2 cellular contexts compared by ENCODE assay signal in genomic region chr3:101802179-101802578, GRCh38.
TF ChIP-seq lines count a peak whose summit lies in the region.

No MANE protein-coding gene starts in this region.

TF ChIP-seq in A549, 52 proteins besides CTCF, POLR2A, EP300 and RAD21:
- TF ChIP-seq MAZ (IDR thresholded peaks at IDR 0.05; ENCODE audit: borderline replicate concordance, low read depth, low read length) (no peak), NPAS2 (CRISPR knock-in tag; IDR thresholded peaks at IDR 0.05; ENCODE audit: borderline replicate concordance) (no peak), FOSL2 (IDR thresholded peaks at IDR 0.05) (no peak), FOSL2 (CRISPR knock-in tag; IDR thresholded peaks at IDR 0.05) (peak; percentile 24; the same call in 1 of the 2 replicates)

TF ChIP-seq in K562, 482 proteins besides CTCF, POLR2A, EP300 and RAD21:
- peak; percentile 31; the same call in 1 of the 2 replicates for TF ChIP-seq CBFA2T3 (IDR thresholded peaks at IDR 0.05)
- TF ChIP-seq FOXA3 (CRISPR knock-in tag; conservative IDR thresholded peaks at IDR 0.05 in 1 of 2, IDR thresholded peaks at IDR 0.05 in 1 of 2) = 0 out of 4 replicates have a peak, but pooled peaks of 1 of the 2 experiments have one; percentile 23
- TF ChIP-seq ZNF146 (CRISPR knock-in tag; IDR thresholded peaks at IDR 0.05; ENCODE audit: unreplicated experiment) = no peak
- no peak for TF ChIP-seq ZNF3 (CRISPR knock-in tag; IDR thresholded peaks at IDR 0.05)
- TF ChIP-seq TAL1 (IDR thresholded peaks at IDR 0.05) = peak; percentile 21; the same call in 1 of the 2 replicates
- TF ChIP-seq THRA (IDR thresholded peaks at IDR 0.05) = no peak
- peak; percentile 67 for TF ChIP-seq ZNF121 (CRISPR knock-in tag; conservative IDR thresholded peaks at IDR 0.05)
- TF ChIP-seq, protein P1, sequence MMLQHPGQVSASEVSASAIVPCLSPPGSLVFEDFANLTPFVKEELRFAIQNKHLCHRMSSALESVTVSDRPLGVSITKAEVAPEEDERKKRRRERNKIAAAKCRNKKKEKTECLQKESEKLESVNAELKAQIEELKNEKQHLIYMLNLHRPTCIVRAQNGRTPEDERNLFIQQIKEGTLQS (IDR thresholded peaks at IDR 0.05) = peak; percentile 44; the same call in 1 of the 2 replicates
- TF ChIP-seq, protein P1 (CRISPR knock-in tag; conservative IDR thresholded peaks at IDR 0.05) = no peak
- TF ChIP-seq JUND (IDR thresholded peaks at IDR 0.05; ENCODE audit: borderline replicate concordance, low read depth, low read length) = peak; percentile 73; the same call in 1 of the 2 replicates
- TF ChIP-seq JUND (tag; IDR thresholded peaks at IDR 0.05; ENCODE audit: borderline replicate concordance, low read depth, low read length) = peak; percentile 75; the same call in 2 of the 3 replicates
- TF ChIP-seq ADNP (tag; IDR thresholded peaks at IDR 0.05) = 0 out of 2 replicates have a peak, but pooled peaks have one; percentile 23
- no peak for TF ChIP-seq STAT5A (IDR thresholded peaks at IDR 0.05; ENCODE audit: borderline replicate concordance, low read length)
- no peak for TF ChIP-seq XRCC4 (IDR thresholded peaks at IDR 0.05; ENCODE audit: extremely low read depth, insufficient read depth, insufficient read length)
- TF ChIP-seq RBM25 (IDR thresholded peaks at IDR 0.05; ENCODE audit: low read depth, low read length, severe bottlenecking) = peak; percentile 15
- no peak for TF ChIP-seq CHD2 (IDR thresholded peaks at IDR 0.05; ENCODE audit: low read depth, low read length)
- TF ChIP-seq FOSL1 (tag; conservative IDR thresholded peaks at IDR 0.05) = 0 out of 2 replicates have a peak, but pooled peaks have one; percentile 19
